8 cellular contexts compared by ENCODE assay signal in the genomic region with DNA sequence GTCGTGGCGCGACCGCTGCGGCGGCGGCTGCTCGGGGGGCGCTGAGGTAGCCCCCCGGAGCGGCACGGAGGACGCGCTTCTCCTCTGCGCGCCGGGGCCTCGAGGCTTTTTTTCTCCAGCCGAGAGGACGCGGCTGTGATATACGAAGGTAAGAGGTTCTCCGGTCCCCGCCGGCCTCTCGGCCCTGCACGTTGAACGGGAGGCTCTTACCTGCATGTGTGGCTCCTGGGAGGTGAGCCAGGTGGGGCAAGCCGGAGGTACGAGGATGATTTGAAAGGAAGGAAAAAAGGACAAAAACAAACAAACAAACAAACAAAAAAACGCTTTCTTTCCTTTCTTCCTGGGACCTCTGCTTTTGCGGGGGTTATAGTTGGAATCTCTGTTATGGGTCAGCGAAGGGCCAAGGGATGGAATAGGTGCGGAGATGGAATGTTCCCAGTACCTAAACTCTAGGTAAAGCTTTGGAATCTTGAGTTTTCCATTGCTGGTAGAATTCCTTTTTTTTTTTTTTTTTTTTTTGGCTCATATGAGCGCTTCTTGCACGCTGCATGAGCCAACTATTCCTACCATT. TPM values are rescaled to one million over a fixed set of nuclear protein-coding genes. Genes with fewer than 3 reads are reported as not detected.
DNase-seq lines count a peak whose midpoint lies in the region; ATAC-seq and TF ChIP-seq lines count a peak whose summit lies in the region.

No MANE protein-coding gene starts in this region.

- no peaks in the 10 kb centered on the region for H3K27me3 ChIP-seq in gastroesophageal sphincter

- peaks cover 0 to 2% of the 10 kb centered on the region in 2 donors for H3K36me3 Mint-ChIP-seq in CD14-positive monocyte
- no peaks in the 10 kb centered on the region for H3K36me3 Mint-ChIP-seq in activated CD8-positive, alpha-beta T cell treated with anti-CD3 and anti-CD28 coated beads for 36 hours (ENCODE audit: low read depth)

- POLR2A ChIA-PET in activated CD8-positive, alpha-beta T cell treated with anti-CD3 and anti-CD28 coated beads for 36 hours (lab: Charles Lee), result interaction anchor here (0.9 to 2.2 kb wide), 4 partner anchors 9 to 416 kb away, joined by 3 to 7 read pairs (median 4); no protein-coding TSS in a partner anchor

- 0 to 1% methylated on average over 4 to 15 of the region's 36 CpGs for WGBS in gastroesophageal sphincter (ENCODE audit: low coverage in 1 of 2), 2 donors

- DNase-seq in CD14-positive monocyte (ENCODE audit: low spot score), result no peak
- peak; percentile 54 for DNase-seq in activated CD8-positive, alpha-beta T cell treated with anti-CD3 and anti-CD28 coated beads for 36 hours
- DNase-seq in putamen (ENCODE audit: low spot score), result peak; percentile 27
- no peak for DNase-seq in NCI-H524 treated with DMSO at 0.1 percent for 48 hours (lab: John Stamatoyannopoulos, UW)
- DNase-seq in mesenteric fat pad (ENCODE audit: low spot score), result no peak

- no peaks in the 10 kb centered on the region for H3K36me3 ChIP-seq in gastroesophageal sphincter

- peak overlapping the region; percentile 83 to 85 for H3K4me3 ChIP-seq in gastroesophageal sphincter

- H3K4me1 ChIP-seq in gastroesophageal sphincter, result peaks cover 0 to 36% (median 8%) of the 10 kb centered on the region in 3 donors

- H3K4me3 Mint-ChIP-seq in CD14-positive monocyte, result peak overlapping the region; percentile 89 to 90
- peak overlapping the region; percentile 81 for H3K4me3 Mint-ChIP-seq in activated CD8-positive, alpha-beta T cell treated with anti-CD3 and anti-CD28 coated beads for 36 hours

- no peak for TF ChIP-seq EP300 in gastroesophageal sphincter (IDR thresholded peaks at IDR 0.05)

- H3K27me3 Mint-ChIP-seq in CD14-positive monocyte (ENCODE audit: low read depth in 3 of 3), result no peaks in the 10 kb centered on the region
- H3K27me3 Mint-ChIP-seq in activated CD8-positive, alpha-beta T cell treated with anti-CD3 and anti-CD28 coated beads for 36 hours, result no peaks in the 10 kb centered on the region

- TF ChIP-seq CTCF in CD14-positive monocyte (IDR thresholded peaks at IDR 0.05) (no peak), gastroesophageal sphincter (IDR thresholded peaks at IDR 0.05) (no peak)
- no peak for TF ChIP-seq CTCF in activated CD8-positive, alpha-beta T cell treated with anti-CD3 and anti-CD28 coated beads for 36 hours (IDR thresholded peaks at IDR 0.05)

- peak overlapping the region; percentile 74 to 97 (median 94) for H3K27ac ChIP-seq in gastroesophageal sphincter

- ATAC-seq in GM19328 (IDR thresholded peaks at IDR 0.05; ENCODE audit: unreplicated experiment) (peak; percentile 14), HG03460 (IDR thresholded peaks at IDR 0.05; ENCODE audit: unreplicated experiment) (peak; percentile 10), gastroesophageal sphincter (no peak)
- ATAC-seq in activated CD8-positive, alpha-beta T cell treated with anti-CD3 and anti-CD28 coated beads for 36 hours, result peak; percentile 2

- intact Hi-C loops in CD14-positive monocyte (cut with micrococcal nuclease), result no loop called here
- intact Hi-C loops in activated CD8-positive, alpha-beta T cell treated with anti-CD3 and anti-CD28 coated beads for 36 hours (cut with micrococcal nuclease), result no loop called here

- no peak for TF ChIP-seq POLR2A in gastroesophageal sphincter (IDR thresholded peaks at IDR 0.05)

- H3K4me1 Mint-ChIP-seq in CD14-positive monocyte, result peaks cover 36% of the 10 kb centered on the region
- H3K4me1 Mint-ChIP-seq in activated CD8-positive, alpha-beta T cell treated with anti-CD3 and anti-CD28 coated beads for 36 hours (ENCODE audit: low read depth), result peaks cover 52% of the 10 kb centered on the region

- CTCF ChIA-PET in activated CD8-positive, alpha-beta T cell treated with anti-CD3 and anti-CD28 coated beads for 36 hours (lab: Charles Lee), result interaction anchor here (0.6 to 5.0 kb wide), 6 partner anchors 10 to 415 kb away, joined by 4 to 25 read pairs (median 5); no protein-coding TSS in a partner anchor

- H3K27ac Mint-ChIP-seq in CD14-positive monocyte, result peak overlapping the region in 4 of 7 donors; percentile 33 to 81 (median 64)
- H3K27ac Mint-ChIP-seq in activated CD8-positive, alpha-beta T cell treated with anti-CD3 and anti-CD28 coated beads for 36 hours, result peak overlapping the region; percentile 71

- no peaks in the 10 kb centered on the region for H3K9me3 ChIP-seq in gastroesophageal sphincter

- H3K9me3 Mint-ChIP-seq in CD14-positive monocyte, result peaks cover 0 to 2% (median 0%) of the 10 kb centered on the region in 7 donors
- no peaks in the 10 kb centered on the region for H3K9me3 Mint-ChIP-seq in activated CD8-positive, alpha-beta T cell treated with anti-CD3 and anti-CD28 coated beads for 36 hours

RNA-seq across cellular contexts. Expression of a gene that starts 0.6 kb away (rescaled TPM):
- 1 to 10 TPM; 5.7 to 6.7 TPM for polyA plus RNA-seq in CD14-positive monocyte
- total RNA-seq in activated CD8-positive, alpha-beta T cell treated with anti-CD3 and anti-CD28 coated beads for 36 hours, result 10 to 100 TPM; 34.4 to 40.2 TPM
- 10 to 100 TPM; 15.6 to 50.1 (median 30.7) TPM for total RNA-seq in gastroesophageal sphincter
- 45.9 TPM for total RNA-seq in mesenteric fat pad

Comparison
In these comparisons a context has a peak if more than half of its experiments do, and no peak if none do; other contexts are left out.
1. DNase-seq: peak in activated CD8-positive, alpha-beta T cell treated with anti-CD3 and anti-CD28 coated beads for 36 hours (single experiment) and putamen (single experiment); none in CD14-positive monocyte (single experiment), NCI-H524 treated with DMSO at 0.1 percent for 48 hours (single experiment) and mesenteric fat pad (single experiment).